ENCODE assay signal across 14 cellular contexts in the genomic region with DNA sequence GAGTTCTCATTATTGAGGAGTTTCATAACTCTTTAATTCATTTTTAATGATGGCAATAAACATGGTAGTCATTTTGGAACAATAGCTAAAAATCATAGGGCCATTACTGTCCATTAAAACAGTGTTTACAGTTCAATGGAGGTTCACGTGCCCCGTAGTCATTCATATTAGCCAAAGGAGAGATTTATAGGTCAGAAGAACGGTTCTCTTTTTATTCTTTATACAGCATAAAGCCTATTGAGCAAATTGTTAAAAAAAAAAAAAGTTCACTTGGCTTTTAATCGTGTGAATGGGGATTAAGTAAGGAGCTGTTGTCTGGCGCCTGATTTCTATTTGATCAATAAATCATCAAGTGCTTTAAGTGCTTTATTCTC.
A peak's percentile ranks its signal among the peaks of the same experiment; 100 is the strongest.
DNase-seq lines count a peak whose midpoint lies in the region; ATAC-seq and TF ChIP-seq lines count a peak whose summit lies in the region.
"Had no signal": no experiment of that assay in that cellular context is flagged by ENCODE, and none has a peak within 500 bp of the region (broad histone marks: within the 10 kb centered on the region; RNA-seq: fewer than 3 reads in every experiment).

No MANE protein-coding gene starts in this region.

- H3K4me1 Mint-ChIP-seq in WTC11, result peaks cover 43% of the 10 kb centered on the region
- H3K4me1 Mint-ChIP-seq in stimulated activated memory B cell treated with anti-CD40 and anti-IgM and Interleukin-4, amounts not matched to agents 10 μg/mL and 1 μg/mL and 100 μg/mL, for 72 hours, result peaks cover 13% of the 10 kb centered on the region
- no peaks in the 10 kb centered on the region for H3K4me1 Mint-ChIP-seq in Caco-2 (ENCODE audit: low read depth, unreplicated experiment)

- no peaks in the 10 kb centered on the region for H3K27me3 ChIP-seq in Caco-2 (replicated peaks; ENCODE audit: control insufficient read depth, insufficient read depth, low read length)
- H3K27me3 ChIP-seq: gastroesophageal sphincter had no signal

- DNase-seq in NCI-H82 (lab: John Stamatoyannopoulos, UW), result peak; percentile 52
- DNase-seq in NCI-H82 treated with DMSO at 0.1 percent for 48 hours (lab: John Stamatoyannopoulos, UW; ENCODE audit: unreplicated experiment), result no peak
- DNase-seq in WTC11 (ENCODE audit: low spot score), result no peak
- DNase-seq in fibroblast of villous mesenchyme (ENCODE audit: low read depth), result no peak
- DNase-seq in Caco-2, result no peak
- DNase-seq in SK-N-DZ (ENCODE audit: low spot score), result no peak
- DNase-seq in SIG-M5 treated with dmso at 0.1 percent for 504 hours (lab: John Stamatoyannopoulos, UW; ENCODE audit: unreplicated experiment), result no peak
- DNase-seq: 8988T; activated effector memory CD4-positive, alpha-beta T cell treated with Interleukin-2 at 50 U/mL for 16 hours; colonic mucosa; DND-41 had no signal

- H3K9me3 Mint-ChIP-seq in WTC11 (no peaks in the 10 kb centered on the region), Caco-2 (ENCODE audit: unreplicated experiment) (no peaks in the 10 kb centered on the region)
- no peaks in the 10 kb centered on the region for H3K9me3 Mint-ChIP-seq in stimulated activated memory B cell treated with anti-CD40 and anti-IgM and Interleukin-4, amounts not matched to agents 10 μg/mL and 1 μg/mL and 100 μg/mL, for 72 hours

- H3K27ac Mint-ChIP-seq in WTC11, result no peak overlapping the region
- H3K27ac Mint-ChIP-seq in stimulated activated memory B cell treated with anti-CD40 and anti-IgM and Interleukin-4, amounts not matched to agents 10 μg/mL and 1 μg/mL and 100 μg/mL, for 72 hours, result peak overlapping the region; percentile 18
- H3K27ac Mint-ChIP-seq in Caco-2 (ENCODE audit: unreplicated experiment), result no peak overlapping the region

- intact Hi-C loops in Caco-2 (cut with micrococcal nuclease; ENCODE audit: unreplicated experiment), result no loop called here

- peak overlapping the region; percentile 52 for H3K4me3 ChIP-seq in fibroblast of villous mesenchyme (ENCODE audit: low read depth, low read length)
- H3K4me3 ChIP-seq in Caco-2 (ENCODE audit: low read depth, low read length), result no peak overlapping the region

- POLR2A ChIA-PET in WTC11 (lab: Charles Lee), result no interaction called here
- POLR2A ChIA-PET in Caco-2 (lab: Charles Lee), result no interaction called here

- CTCF ChIA-PET in WTC11 (lab: Charles Lee), result no interaction called here
- CTCF ChIA-PET in Caco-2 (lab: Charles Lee), result no interaction called here

- no peak for TF ChIP-seq CTCF in WTC11 (IDR thresholded peaks at IDR 0.05)
- no peak for TF ChIP-seq CTCF in fibroblast of villous mesenchyme (IDR thresholded peaks at IDR 0.05; ENCODE audit: insufficient read depth, low read depth, low read length)
- no peak for TF ChIP-seq CTCF in Caco-2 (IDR thresholded peaks at IDR 0.05; ENCODE audit: insufficient read depth in 1 of 2, low read depth in 1 of 2, low read length in 1 of 2, severe bottlenecking in 1 of 2, unreplicated experiment in 1 of 2)

- H3K36me3 Mint-ChIP-seq in WTC11 (no peaks in the 10 kb centered on the region), Caco-2 (ENCODE audit: insufficient read depth, unreplicated experiment) (no peaks in the 10 kb centered on the region)
- H3K36me3 Mint-ChIP-seq in stimulated activated memory B cell treated with anti-CD40 and anti-IgM and Interleukin-4, amounts not matched to agents 10 μg/mL and 1 μg/mL and 100 μg/mL, for 72 hours, result no peaks in the 10 kb centered on the region

- ATAC-seq in WTC11, result no peak
- ATAC-seq in stimulated activated memory B cell treated with anti-CD40 and anti-IgM and Interleukin-4, amounts not matched to agents 10 μg/mL and 1 μg/mL and 100 μg/mL, for 72 hours, result no peak

- H3K4me3 Mint-ChIP-seq in WTC11, result 0 out of 2 replicates have a peak overlapping the region, but pooled peaks have one; percentile 24
- peak overlapping the region; percentile 79 for H3K4me3 Mint-ChIP-seq in stimulated activated memory B cell treated with anti-CD40 and anti-IgM and Interleukin-4, amounts not matched to agents 10 μg/mL and 1 μg/mL and 100 μg/mL, for 72 hours
- H3K4me3 Mint-ChIP-seq in Caco-2 (ENCODE audit: unreplicated experiment), result no peak overlapping the region

- H3K9me3 ChIP-seq in Caco-2, result no peaks in the 10 kb centered on the region
- H3K9me3 ChIP-seq: colonic mucosa, gastroesophageal sphincter had no signal

- peaks cover 100% of the 10 kb centered on the region for H3K27me3 Mint-ChIP-seq in WTC11 (ENCODE audit: low read depth)
- peaks cover 49% of the 10 kb centered on the region for H3K27me3 Mint-ChIP-seq in stimulated activated memory B cell treated with anti-CD40 and anti-IgM and Interleukin-4, amounts not matched to agents 10 μg/mL and 1 μg/mL and 100 μg/mL, for 72 hours
- H3K27me3 Mint-ChIP-seq in Caco-2 (ENCODE audit: insufficient read depth, unreplicated experiment), result peaks cover 4% of the 10 kb centered on the region

- no TSS peak for BruUV-seq in Caco-2 (replicated peaks; lab: Mats Ljungman, UMichigan)

- no peaks in the 10 kb centered on the region for H3K4me1 ChIP-seq in Caco-2
- H3K4me1 ChIP-seq: colonic mucosa, parathyroid adenoma had no signal

- no peaks in the 10 kb centered on the region for H3K36me3 ChIP-seq in Caco-2 (ENCODE audit: control insufficient read depth, insufficient read depth, low read length)
- H3K36me3 ChIP-seq: colonic mucosa, gastroesophageal sphincter had no signal

TF ChIP-seq in WTC11, 78 proteins besides CTCF, POLR2A, EP300 and RAD21:
- TF ChIP-seq TEAD1 (CRISPR knock-in tag; IDR thresholded peaks at IDR 0.05) (no peak), OVOL2 (CRISPR knock-in tag; IDR thresholded peaks at IDR 0.05; ENCODE audit: borderline replicate concordance) (no peak), ZNF317 (CRISPR knock-in tag; IDR thresholded peaks at IDR 0.05; ENCODE audit: borderline replicate concordance, low read depth) (no peak), ZNF138 (CRISPR knock-in tag; conservative IDR thresholded peaks at IDR 0.05) (no peak), FOXP1 (CRISPR knock-in tag; IDR thresholded peaks at IDR 0.05; ENCODE audit: borderline replicate concordance) (no peak)
- TF ChIP-seq, protein P1, sequence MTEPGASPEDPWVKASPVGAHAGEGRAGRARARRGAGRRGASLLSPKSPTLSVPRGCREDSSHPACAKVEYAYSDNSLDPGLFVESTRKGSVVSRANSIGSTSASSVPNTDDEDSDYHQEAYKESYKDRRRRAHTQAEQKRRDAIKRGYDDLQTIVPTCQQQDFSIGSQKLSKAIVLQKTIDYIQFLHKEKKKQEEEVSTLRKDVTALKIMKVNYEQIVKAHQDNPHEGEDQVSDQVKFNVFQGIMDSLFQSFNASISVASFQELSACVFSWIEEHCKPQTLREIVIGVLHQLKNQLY (CRISPR knock-in tag; IDR thresholded peaks at IDR 0.05), result no peak
- TF ChIP-seq, protein P2, sequence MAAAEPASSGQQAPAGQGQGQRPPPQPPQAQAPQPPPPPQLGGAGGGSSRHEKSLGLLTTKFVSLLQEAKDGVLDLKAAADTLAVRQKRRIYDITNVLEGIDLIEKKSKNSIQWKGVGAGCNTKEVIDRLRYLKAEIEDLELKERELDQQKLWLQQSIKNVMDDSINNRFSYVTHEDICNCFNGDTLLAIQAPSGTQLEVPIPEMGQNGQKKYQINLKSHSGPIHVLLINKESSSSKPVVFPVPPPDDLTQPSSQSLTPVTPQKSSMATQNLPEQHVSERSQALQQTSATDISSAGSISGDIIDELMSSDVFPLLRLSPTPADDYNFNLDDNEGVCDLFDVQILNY (CRISPR knock-in tag; IDR thresholded peaks at IDR 0.05), result no peak
- TF ChIP-seq, protein P3, sequence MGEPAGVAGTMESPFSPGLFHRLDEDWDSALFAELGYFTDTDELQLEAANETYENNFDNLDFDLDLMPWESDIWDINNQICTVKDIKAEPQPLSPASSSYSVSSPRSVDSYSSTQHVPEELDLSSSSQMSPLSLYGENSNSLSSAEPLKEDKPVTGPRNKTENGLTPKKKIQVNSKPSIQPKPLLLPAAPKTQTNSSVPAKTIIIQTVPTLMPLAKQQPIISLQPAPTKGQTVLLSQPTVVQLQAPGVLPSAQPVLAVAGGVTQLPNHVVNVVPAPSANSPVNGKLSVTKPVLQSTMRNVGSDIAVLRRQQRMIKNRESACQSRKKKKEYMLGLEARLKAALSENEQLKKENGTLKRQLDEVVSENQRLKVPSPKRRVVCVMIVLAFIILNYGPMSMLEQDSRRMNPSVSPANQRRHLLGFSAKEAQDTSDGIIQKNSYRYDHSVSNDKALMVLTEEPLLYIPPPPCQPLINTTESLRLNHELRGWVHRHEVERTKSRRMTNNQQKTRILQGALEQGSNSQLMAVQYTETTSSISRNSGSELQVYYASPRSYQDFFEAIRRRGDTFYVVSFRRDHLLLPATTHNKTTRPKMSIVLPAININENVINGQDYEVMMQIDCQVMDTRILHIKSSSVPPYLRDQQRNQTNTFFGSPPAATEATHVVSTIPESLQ (CRISPR knock-in tag; IDR thresholded peaks at IDR 0.05), result no peak
